In the genomic region with DNA sequence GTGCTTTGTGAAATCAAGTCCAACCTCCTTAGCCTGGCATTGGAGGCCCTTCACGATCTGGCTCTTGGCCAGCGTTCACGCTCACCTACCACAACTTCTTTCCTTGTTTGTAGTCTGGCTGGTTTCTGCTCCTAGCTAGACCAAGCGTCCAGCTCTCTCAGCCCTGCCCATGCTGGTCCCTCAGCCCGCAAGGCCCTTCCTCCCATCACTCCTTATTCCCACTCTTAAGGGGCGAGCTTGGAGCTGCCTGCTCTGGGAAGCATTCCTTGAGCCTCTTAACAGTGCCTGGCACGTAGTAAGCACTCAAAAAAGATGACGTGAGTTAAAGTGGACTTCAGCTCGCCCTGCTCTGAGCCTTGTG, we compare ENCODE assay signal across 1 cellular context.
TF ChIP-seq lines count a peak whose summit lies in the region.

No MANE protein-coding gene starts in this region.

TF ChIP-seq in K562, 482 proteins besides CTCF, POLR2A, EP300 and RAD21 (continued from another document and continues in another):
- TF ChIP-seq, protein P1, sequence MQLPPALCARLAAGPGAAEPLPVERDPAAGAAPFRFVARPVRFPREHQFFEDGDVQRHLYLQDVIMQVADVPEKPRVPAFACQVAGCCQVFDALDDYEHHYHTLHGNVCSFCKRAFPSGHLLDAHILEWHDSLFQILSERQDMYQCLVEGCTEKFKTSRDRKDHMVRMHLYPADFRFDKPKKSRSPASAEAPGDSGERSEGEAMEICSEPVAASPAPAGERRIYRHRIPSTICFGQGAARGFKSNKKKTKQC (CRISPR knock-in tag; IDR thresholded peaks at IDR 0.05): no peak; the same call in 1 of the 2 replicates
- no peak for TF ChIP-seq HNRNPLL (IDR thresholded peaks at IDR 0.05; ENCODE audit: low read depth, low read length, poor library complexity, severe bottlenecking)
- TF ChIP-seq, protein P2, sequence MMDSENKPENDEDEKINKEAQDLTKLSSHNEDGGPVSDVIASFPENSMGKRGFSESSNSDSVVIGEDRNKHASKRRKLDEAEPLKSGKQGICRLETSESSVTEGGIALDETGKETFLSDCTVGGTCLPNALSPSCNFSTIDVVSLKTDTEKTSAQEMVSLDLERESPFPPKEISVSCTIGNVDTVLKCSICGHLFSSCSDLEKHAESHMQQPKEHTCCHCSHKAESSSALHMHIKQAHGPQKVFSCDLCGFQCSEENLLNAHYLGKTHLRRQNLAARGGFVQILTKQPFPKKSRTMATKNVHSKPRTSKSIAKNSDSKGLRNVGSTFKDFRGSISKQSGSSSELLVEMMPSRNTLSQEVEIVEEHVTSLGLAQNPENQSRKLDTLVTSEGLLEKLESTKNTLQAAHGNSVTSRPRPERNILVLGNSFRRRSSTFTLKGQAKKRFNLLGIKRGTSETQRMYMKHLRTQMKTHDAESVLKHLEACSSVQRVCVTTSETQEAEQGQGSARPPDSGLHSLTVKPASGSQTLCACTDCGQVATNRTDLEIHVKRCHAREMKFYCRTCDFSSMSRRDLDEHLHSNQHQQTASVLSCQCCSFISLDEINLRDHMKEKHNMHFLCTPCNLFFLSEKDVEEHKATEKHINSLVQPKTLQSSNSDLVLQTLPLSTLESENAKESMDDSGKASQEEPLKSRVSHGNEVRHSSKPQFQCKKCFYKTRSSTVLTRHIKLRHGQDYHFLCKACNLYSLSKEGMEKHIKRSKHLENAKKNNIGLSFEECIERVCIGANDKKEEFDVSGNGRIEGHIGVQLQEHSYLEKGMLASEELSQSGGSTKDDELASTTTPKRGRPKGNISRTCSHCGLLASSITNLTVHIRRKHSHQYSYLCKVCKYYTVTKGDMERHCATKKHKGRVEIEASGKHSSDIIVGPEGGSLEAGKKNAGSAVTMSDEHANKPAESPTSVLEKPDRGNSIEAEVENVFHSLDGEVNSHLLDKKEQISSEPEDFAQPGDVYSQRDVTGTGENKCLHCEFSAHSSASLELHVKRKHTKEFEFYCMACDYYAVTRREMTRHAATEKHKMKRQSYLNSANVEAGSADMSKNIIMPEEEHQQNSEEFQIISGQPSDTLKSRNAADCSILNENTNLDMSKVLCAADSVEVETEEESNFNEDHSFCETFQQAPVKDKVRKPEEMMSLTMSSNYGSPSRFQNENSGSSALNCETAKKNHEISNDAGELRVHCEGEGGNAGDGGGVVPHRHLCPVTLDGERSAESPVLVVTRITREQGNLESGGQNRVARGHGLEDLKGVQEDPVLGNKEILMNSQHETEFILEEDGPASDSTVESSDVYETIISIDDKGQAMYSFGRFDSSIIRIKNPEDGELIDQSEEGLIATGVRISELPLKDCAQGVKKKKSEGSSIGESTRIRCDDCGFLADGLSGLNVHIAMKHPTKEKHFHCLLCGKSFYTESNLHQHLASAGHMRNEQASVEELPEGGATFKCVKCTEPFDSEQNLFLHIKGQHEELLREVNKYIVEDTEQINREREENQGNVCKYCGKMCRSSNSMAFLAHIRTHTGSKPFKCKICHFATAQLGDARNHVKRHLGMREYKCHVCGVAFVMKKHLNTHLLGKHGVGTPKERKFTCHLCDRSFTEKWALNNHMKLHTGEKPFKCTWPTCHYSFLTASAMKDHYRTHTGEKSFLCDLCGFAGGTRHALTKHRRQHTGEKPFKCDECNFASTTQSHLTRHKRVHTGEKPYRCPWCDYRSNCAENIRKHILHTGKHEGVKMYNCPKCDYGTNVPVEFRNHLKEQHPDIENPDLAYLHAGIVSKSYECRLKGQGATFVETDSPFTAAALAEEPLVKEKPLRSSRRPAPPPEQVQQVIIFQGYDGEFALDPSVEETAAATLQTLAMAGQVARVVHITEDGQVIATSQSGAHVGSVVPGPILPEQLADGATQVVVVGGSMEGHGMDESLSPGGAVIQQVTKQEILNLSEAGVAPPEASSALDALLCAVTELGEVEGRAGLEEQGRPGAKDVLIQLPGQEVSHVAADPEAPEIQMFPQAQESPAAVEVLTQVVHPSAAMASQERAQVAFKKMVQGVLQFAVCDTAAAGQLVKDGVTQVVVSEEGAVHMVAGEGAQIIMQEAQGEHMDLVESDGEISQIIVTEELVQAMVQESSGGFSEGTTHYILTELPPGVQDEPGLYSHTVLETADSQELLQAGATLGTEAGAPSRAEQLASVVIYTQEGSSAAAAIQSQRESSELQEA (IDR thresholded peaks at IDR 0.05; ENCODE audit: low read depth): no peak
- TF ChIP-seq STAT5A (IDR thresholded peaks at IDR 0.05; ENCODE audit: borderline replicate concordance, low read length): no peak
- TF ChIP-seq CHCHD3 (CRISPR knock-in tag; IDR thresholded peaks at IDR 0.05): no peak
- no peak for TF ChIP-seq ZNF699 (CRISPR knock-in tag; IDR thresholded peaks at IDR 0.05; ENCODE audit: insufficient replicate concordance)
- TF ChIP-seq, protein P3, sequence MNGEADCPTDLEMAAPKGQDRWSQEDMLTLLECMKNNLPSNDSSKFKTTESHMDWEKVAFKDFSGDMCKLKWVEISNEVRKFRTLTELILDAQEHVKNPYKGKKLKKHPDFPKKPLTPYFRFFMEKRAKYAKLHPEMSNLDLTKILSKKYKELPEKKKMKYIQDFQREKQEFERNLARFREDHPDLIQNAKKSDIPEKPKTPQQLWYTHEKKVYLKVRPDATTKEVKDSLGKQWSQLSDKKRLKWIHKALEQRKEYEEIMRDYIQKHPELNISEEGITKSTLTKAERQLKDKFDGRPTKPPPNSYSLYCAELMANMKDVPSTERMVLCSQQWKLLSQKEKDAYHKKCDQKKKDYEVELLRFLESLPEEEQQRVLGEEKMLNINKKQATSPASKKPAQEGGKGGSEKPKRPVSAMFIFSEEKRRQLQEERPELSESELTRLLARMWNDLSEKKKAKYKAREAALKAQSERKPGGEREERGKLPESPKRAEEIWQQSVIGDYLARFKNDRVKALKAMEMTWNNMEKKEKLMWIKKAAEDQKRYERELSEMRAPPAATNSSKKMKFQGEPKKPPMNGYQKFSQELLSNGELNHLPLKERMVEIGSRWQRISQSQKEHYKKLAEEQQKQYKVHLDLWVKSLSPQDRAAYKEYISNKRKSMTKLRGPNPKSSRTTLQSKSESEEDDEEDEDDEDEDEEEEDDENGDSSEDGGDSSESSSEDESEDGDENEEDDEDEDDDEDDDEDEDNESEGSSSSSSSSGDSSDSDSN (IDR thresholded peaks at IDR 0.05; ENCODE audit: borderline replicate concordance in 1 of 2, low read depth in 2 of 2, low read length in 2 of 2): no peak
- TF ChIP-seq TRIM24 (IDR thresholded peaks at IDR 0.05): 0 out of 4 replicates have a peak, but pooled peaks of 1 of the 2 experiments have one; percentile 1
- no peak for TF ChIP-seq MAFK (IDR thresholded peaks at IDR 0.05; ENCODE audit: low read length)
- TF ChIP-seq, protein P4, sequence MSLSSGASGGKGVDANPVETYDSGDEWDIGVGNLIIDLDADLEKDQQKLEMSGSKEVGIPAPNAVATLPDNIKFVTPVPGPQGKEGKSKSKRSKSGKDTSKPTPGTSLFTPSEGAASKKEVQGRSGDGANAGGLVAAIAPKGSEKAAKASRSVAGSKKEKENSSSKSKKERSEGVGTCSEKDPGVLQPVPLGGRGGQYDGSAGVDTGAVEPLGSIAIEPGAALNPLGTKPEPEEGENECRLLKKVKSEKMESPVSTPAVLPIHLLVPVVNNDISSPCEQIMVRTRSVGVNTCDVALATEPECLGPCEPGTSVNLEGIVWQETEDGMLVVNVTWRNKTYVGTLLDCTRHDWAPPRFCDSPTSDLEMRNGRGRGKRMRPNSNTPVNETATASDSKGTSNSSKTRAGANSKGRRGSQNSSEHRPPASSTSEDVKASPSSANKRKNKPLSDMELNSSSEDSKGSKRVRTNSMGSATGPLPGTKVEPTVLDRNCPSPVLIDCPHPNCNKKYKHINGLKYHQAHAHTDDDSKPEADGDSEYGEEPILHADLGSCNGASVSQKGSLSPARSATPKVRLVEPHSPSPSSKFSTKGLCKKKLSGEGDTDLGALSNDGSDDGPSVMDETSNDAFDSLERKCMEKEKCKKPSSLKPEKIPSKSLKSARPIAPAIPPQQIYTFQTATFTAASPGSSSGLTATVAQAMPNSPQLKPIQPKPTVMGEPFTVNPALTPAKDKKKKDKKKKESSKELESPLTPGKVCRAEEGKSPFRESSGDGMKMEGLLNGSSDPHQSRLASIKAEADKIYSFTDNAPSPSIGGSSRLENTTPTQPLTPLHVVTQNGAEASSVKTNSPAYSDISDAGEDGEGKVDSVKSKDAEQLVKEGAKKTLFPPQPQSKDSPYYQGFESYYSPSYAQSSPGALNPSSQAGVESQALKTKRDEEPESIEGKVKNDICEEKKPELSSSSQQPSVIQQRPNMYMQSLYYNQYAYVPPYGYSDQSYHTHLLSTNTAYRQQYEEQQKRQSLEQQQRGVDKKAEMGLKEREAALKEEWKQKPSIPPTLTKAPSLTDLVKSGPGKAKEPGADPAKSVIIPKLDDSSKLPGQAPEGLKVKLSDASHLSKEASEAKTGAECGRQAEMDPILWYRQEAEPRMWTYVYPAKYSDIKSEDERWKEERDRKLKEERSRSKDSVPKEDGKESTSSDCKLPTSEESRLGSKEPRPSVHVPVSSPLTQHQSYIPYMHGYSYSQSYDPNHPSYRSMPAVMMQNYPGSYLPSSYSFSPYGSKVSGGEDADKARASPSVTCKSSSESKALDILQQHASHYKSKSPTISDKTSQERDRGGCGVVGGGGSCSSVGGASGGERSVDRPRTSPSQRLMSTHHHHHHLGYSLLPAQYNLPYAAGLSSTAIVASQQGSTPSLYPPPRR (CRISPR knock-in tag; IDR thresholded peaks at IDR 0.05; ENCODE audit: borderline replicate concordance): no peak
- TF ChIP-seq SMARCC2 (IDR thresholded peaks at IDR 0.05; ENCODE audit: low read depth): no peak
- no peak for TF ChIP-seq EP400 (IDR thresholded peaks at IDR 0.05)
- no peak for TF ChIP-seq BCOR (IDR thresholded peaks at IDR 0.05)
- TF ChIP-seq, protein P5, sequence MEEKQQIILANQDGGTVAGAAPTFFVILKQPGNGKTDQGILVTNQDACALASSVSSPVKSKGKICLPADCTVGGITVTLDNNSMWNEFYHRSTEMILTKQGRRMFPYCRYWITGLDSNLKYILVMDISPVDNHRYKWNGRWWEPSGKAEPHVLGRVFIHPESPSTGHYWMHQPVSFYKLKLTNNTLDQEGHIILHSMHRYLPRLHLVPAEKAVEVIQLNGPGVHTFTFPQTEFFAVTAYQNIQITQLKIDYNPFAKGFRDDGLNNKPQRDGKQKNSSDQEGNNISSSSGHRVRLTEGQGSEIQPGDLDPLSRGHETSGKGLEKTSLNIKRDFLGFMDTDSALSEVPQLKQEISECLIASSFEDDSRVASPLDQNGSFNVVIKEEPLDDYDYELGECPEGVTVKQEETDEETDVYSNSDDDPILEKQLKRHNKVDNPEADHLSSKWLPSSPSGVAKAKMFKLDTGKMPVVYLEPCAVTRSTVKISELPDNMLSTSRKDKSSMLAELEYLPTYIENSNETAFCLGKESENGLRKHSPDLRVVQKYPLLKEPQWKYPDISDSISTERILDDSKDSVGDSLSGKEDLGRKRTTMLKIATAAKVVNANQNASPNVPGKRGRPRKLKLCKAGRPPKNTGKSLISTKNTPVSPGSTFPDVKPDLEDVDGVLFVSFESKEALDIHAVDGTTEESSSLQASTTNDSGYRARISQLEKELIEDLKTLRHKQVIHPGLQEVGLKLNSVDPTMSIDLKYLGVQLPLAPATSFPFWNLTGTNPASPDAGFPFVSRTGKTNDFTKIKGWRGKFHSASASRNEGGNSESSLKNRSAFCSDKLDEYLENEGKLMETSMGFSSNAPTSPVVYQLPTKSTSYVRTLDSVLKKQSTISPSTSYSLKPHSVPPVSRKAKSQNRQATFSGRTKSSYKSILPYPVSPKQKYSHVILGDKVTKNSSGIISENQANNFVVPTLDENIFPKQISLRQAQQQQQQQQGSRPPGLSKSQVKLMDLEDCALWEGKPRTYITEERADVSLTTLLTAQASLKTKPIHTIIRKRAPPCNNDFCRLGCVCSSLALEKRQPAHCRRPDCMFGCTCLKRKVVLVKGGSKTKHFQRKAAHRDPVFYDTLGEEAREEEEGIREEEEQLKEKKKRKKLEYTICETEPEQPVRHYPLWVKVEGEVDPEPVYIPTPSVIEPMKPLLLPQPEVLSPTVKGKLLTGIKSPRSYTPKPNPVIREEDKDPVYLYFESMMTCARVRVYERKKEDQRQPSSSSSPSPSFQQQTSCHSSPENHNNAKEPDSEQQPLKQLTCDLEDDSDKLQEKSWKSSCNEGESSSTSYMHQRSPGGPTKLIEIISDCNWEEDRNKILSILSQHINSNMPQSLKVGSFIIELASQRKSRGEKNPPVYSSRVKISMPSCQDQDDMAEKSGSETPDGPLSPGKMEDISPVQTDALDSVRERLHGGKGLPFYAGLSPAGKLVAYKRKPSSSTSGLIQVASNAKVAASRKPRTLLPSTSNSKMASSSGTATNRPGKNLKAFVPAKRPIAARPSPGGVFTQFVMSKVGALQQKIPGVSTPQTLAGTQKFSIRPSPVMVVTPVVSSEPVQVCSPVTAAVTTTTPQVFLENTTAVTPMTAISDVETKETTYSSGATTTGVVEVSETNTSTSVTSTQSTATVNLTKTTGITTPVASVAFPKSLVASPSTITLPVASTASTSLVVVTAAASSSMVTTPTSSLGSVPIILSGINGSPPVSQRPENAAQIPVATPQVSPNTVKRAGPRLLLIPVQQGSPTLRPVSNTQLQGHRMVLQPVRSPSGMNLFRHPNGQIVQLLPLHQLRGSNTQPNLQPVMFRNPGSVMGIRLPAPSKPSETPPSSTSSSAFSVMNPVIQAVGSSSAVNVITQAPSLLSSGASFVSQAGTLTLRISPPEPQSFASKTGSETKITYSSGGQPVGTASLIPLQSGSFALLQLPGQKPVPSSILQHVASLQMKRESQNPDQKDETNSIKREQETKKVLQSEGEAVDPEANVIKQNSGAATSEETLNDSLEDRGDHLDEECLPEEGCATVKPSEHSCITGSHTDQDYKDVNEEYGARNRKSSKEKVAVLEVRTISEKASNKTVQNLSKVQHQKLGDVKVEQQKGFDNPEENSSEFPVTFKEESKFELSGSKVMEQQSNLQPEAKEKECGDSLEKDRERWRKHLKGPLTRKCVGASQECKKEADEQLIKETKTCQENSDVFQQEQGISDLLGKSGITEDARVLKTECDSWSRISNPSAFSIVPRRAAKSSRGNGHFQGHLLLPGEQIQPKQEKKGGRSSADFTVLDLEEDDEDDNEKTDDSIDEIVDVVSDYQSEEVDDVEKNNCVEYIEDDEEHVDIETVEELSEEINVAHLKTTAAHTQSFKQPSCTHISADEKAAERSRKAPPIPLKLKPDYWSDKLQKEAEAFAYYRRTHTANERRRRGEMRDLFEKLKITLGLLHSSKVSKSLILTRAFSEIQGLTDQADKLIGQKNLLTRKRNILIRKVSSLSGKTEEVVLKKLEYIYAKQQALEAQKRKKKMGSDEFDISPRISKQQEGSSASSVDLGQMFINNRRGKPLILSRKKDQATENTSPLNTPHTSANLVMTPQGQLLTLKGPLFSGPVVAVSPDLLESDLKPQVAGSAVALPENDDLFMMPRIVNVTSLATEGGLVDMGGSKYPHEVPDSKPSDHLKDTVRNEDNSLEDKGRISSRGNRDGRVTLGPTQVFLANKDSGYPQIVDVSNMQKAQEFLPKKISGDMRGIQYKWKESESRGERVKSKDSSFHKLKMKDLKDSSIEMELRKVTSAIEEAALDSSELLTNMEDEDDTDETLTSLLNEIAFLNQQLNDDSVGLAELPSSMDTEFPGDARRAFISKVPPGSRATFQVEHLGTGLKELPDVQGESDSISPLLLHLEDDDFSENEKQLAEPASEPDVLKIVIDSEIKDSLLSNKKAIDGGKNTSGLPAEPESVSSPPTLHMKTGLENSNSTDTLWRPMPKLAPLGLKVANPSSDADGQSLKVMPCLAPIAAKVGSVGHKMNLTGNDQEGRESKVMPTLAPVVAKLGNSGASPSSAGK (IDR thresholded peaks at IDR 0.05): no peak
- TF ChIP-seq, protein P6, sequence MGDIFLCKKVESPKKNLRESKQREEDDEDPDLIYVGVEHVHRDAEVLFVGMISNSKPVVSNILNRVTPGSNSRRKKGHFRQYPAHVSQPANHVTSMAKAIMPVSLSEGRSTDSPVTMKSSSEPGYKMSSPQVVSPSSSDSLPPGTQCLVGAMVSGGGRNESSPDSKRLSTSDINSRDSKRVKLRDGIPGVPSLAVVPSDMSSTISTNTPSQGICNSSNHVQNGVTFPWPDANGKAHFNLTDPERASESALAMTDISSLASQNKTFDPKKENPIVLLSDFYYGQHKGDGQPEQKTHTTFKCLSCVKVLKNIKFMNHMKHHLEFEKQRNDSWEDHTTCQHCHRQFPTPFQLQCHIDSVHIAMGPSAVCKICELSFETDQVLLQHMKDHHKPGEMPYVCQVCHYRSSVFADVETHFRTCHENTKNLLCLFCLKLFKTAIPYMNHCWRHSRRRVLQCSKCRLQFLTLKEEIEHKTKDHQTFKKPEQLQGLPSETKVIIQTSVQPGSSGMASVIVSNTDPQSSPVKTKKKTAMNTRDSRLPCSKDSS (IDR thresholded peaks at IDR 0.05; ENCODE audit: low read depth, partially characterized antibody): no peak
- TF ChIP-seq CREBBP (IDR thresholded peaks at IDR 0.05; ENCODE audit: low read depth, low read length): no peak
